Comparison of ENCODE assay signal across 8 cellular contexts in the genomic region with DNA sequence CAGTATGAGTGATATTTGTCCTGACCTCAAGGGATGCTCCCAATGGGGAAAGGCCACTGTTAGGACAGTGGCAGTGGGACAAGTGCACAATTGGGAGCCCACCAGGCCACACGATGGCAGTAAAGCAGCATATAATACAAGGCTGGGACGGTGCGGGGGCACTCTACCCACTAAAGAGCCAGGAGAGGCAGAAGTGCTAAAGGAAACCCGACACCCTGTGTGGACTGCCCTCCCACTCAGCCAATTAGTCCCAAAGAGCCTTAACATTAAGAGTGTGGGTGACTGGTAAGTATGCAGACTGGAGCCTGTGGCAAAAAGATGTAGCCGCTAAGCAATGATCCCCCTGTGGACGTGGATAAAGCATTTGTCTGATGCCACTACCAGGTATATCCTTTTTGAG. TPM values are rescaled to one million over a fixed set of nuclear protein-coding genes. Genes with fewer than 3 reads are reported as not detected.
DNase-seq lines count a peak whose midpoint lies in the region; ATAC-seq lines count a peak whose summit lies in the region.

No MANE protein-coding gene starts in this region.

- POLR2A ChIA-PET in activated CD4-positive, alpha-beta T cell treated with anti-CD3 and anti-CD28 coated beads, Interleukin-2, amount 10 ng/mL, durations not matched to agents 7 days and 5 days (lab: Charles Lee): no interaction called here

- ATAC-seq in HG02798 (IDR thresholded peaks at IDR 0.05; ENCODE audit: poor library complexity, unreplicated experiment) (peak; percentile 73), GM18519 (IDR thresholded peaks at IDR 0.05; ENCODE audit: low FRiP score, unreplicated experiment) (no peak)

- CTCF ChIA-PET in activated CD4-positive, alpha-beta T cell treated with anti-CD3 and anti-CD28 coated beads, Interleukin-2, amount 10 ng/mL, durations not matched to agents 7 days and 5 days (lab: Charles Lee): interaction anchor here (0.8 to 4.9 kb wide), 2 partner anchors 8 to 203 kb away, joined by 3 to 23 read pairs; a partner anchor contains a TSS

- peak; percentile 74 for DNase-seq in ELR (ENCODE audit: low read depth)
- DNase-seq in NCI-H524 (lab: John Stamatoyannopoulos, UW): peak; percentile 91 to 96
- peak; percentile 66 for DNase-seq in activated CD4-positive, alpha-beta T cell treated with anti-CD3 and anti-CD28 coated beads, Interleukin-2, amount 10 ng/mL, durations not matched to agents 7 days and 5 days
- peak; percentile 31 for DNase-seq in dedifferentiated amniotic fluid mesenchymal stem cell (ENCODE audit: extremely low spot score)
- peak; percentile 74 to 79 for DNase-seq in lung microvascular endothelial cell (ENCODE audit: low read depth in 2 of 2)
- DNase-seq in stimulated activated CD8-positive, alpha-beta memory T cell treated with anti-CD3 and anti-CD28 coated beads, Interleukin-12 subunit alpha, Interleukin-12 subunit beta, amount 100 ng/mL, for 4 hours (ENCODE audit: low read depth): peak; percentile 28

- H3K27ac Mint-ChIP-seq in activated CD4-positive, alpha-beta T cell treated with anti-CD3 and anti-CD28 coated beads, Interleukin-2, amount 10 ng/mL, durations not matched to agents 7 days and 5 days: no peak overlapping the region

- H3K4me3 Mint-ChIP-seq in activated CD4-positive, alpha-beta T cell treated with anti-CD3 and anti-CD28 coated beads, Interleukin-2, amount 10 ng/mL, durations not matched to agents 7 days and 5 days: no peak overlapping the region

- H3K27me3 Mint-ChIP-seq in activated CD4-positive, alpha-beta T cell treated with anti-CD3 and anti-CD28 coated beads, Interleukin-2, amount 10 ng/mL, durations not matched to agents 7 days and 5 days: no peaks in the 10 kb centered on the region

- peaks cover 5% of the 10 kb centered on the region for H3K4me1 Mint-ChIP-seq in activated CD4-positive, alpha-beta T cell treated with anti-CD3 and anti-CD28 coated beads, Interleukin-2, amount 10 ng/mL, durations not matched to agents 7 days and 5 days

- no peaks in the 10 kb centered on the region for H3K36me3 Mint-ChIP-seq in activated CD4-positive, alpha-beta T cell treated with anti-CD3 and anti-CD28 coated beads, Interleukin-2, amount 10 ng/mL, durations not matched to agents 7 days and 5 days (ENCODE audit: low read depth)

- H3K9me3 Mint-ChIP-seq in activated CD4-positive, alpha-beta T cell treated with anti-CD3 and anti-CD28 coated beads, Interleukin-2, amount 10 ng/mL, durations not matched to agents 7 days and 5 days: no peaks in the 10 kb centered on the region

RNA-seq across cellular contexts. Expression of a gene that starts 8.2 kb away (rescaled TPM):
- 10 to 100 TPM; 25.5 to 26.6 TPM for total RNA-seq in activated CD4-positive, alpha-beta T cell treated with anti-CD3 and anti-CD28 coated beads, Interleukin-2, amount 10 ng/mL, durations not matched to agents 7 days and 5 days
- 1.8 and 2.0 TPM in 2 replicates for total RNA-seq in lung microvascular endothelial cell

RNA-seq across cellular contexts. Expression of a gene that starts 9.4 kb away (rescaled TPM):
- not detected for total RNA-seq in activated CD4-positive, alpha-beta T cell treated with anti-CD3 and anti-CD28 coated beads, Interleukin-2, amount 10 ng/mL, durations not matched to agents 7 days and 5 days
- total RNA-seq in lung microvascular endothelial cell: not detected in 2 replicates

RNA-seq across cellular contexts. Expression of a gene that starts 44.5 kb away (rescaled TPM):
- 10 to 100 TPM; 23.4 to 23.5 TPM for total RNA-seq in activated CD4-positive, alpha-beta T cell treated with anti-CD3 and anti-CD28 coated beads, Interleukin-2, amount 10 ng/mL, durations not matched to agents 7 days and 5 days
- 5.0 and 7.0 TPM in 2 replicates for total RNA-seq in lung microvascular endothelial cell

Comparison
In these comparisons a context has a peak if more than half of its experiments do, and no peak if none do; other contexts are left out.
1. DNase-seq: peak in every context shown above with its lines; median percentile 94 in NCI-H524; 76 in lung microvascular endothelial cell; 74 in ELR; 66 in activated CD4-positive, alpha-beta T cell treated with anti-CD3 and anti-CD28 coated beads, Interleukin-2, amount 10 ng/mL, durations not matched to agents 7 days and 5 days; 31 in dedifferentiated amniotic fluid mesenchymal stem cell; 28 in stimulated activated CD8-positive, alpha-beta memory T cell treated with anti-CD3 and anti-CD28 coated beads, Interleukin-12 subunit alpha, Interleukin-12 subunit beta, amount 100 ng/mL, for 4 hours.